29 cellular contexts compared by ENCODE assay signal in genomic region chr2:9123069-9123468, GRCh38.
"Had no signal": no experiment of that assay in that cellular context is flagged by ENCODE, and none has a peak within 500 bp of the region (broad histone marks: within the 10 kb centered on the region; RNA-seq: fewer than 3 reads in every experiment).

No MANE protein-coding gene starts in this region.

- H3K27me3 Mint-ChIP-seq: stimulated activated naive CD8-positive, alpha-beta T cell treated with anti-CD3 and anti-CD28 coated beads, Interleukin-15, Interleukin-2, amounts not matched to agents 100 ng/mL and 50 ng/mL, for 24 hours had no signal

- ATAC-seq: left colon; left lung; naive thymus-derived CD8-positive, alpha-beta T cell; pancreas; right cardiac atrium had no signal

- H3K27ac Mint-ChIP-seq: immature natural killer cell; naive thymus-derived CD8-positive, alpha-beta T cell; nephron; stimulated activated naive CD8-positive, alpha-beta T cell treated with anti-CD3 and anti-CD28 coated beads, Interleukin-15, Interleukin-2, amounts not matched to agents 100 ng/mL and 50 ng/mL, for 24 hours had no signal

- H3K4me1 ChIP-seq: left lung, lower lobe of right lung, pancreas, prostate gland, suprapubic skin, tibial artery, uterus had no signal

- FAIRE-seq: islet of Langerhans, kidney, pancreas had no signal

- H3K36me3 Mint-ChIP-seq: immature natural killer cell had no signal

- H3K4me3 ChIP-seq: left lung, lower lobe of right lung, pancreas, prostate gland, smooth muscle cell, suprapubic skin, thoracic aorta, tibial artery, uterus had no signal

- H3K4me2 ChIP-seq: smooth muscle cell had no signal

- H3K36me3 ChIP-seq: left lung, lower lobe of right lung, pancreas, prostate gland, suprapubic skin, thoracic aorta, tibial artery, uterus had no signal

- H3K9me3 Mint-ChIP-seq: immature natural killer cell had no signal

- H3K4me3 Mint-ChIP-seq: immature natural killer cell; naive thymus-derived CD8-positive, alpha-beta T cell; nephron; neural crest cell; stimulated activated naive CD8-positive, alpha-beta T cell treated with anti-CD3 and anti-CD28 coated beads, Interleukin-15, Interleukin-2, amounts not matched to agents 100 ng/mL and 50 ng/mL, for 24 hours had no signal

- H3K27ac ChIP-seq: left lung, lower lobe of right lung, pancreas, prostate gland, suprapubic skin, thoracic aorta, tibial artery, uterus had no signal

- H3K4me1 Mint-ChIP-seq: immature natural killer cell; naive thymus-derived CD8-positive, alpha-beta T cell had no signal

- DNase-seq: hypothalamus; immature natural killer cell; left colon; left lung; lower lobe of right lung; mammary epithelial cell; mesenchymal stem cell; naive thymus-derived CD8-positive, alpha-beta T cell; nucleus accumbens; pancreas; retina; right cardiac atrium; stimulated activated CD4-positive, alpha-beta T cell treated with anti-CD3 and anti-CD28 coated beads, Interleukin-12 subunit alpha, Interleukin-12 subunit beta, amount 100 ng/mL, for 4 hours; stimulated activated CD4-positive, alpha-beta T cell treated with anti-CD3 and anti-CD28 coated beads, Interleukin-15, amount 100 ng/mL, for 24 hours; stimulated activated CD4-positive, alpha-beta T cell treated with anti-CD3 and anti-CD28 coated beads, Interleukin-2, amount 100 ng/mL, for 24 hours; stimulated activated CD4-positive, alpha-beta T cell treated with anti-CD3 and anti-CD28 coated beads, Interleukin-4, amount 100 ng/mL, for 1 hour; stimulated activated naive CD4-positive, alpha-beta T cell; tibial artery; trophoblast cell; uterus had no signal

- H3K9me3 ChIP-seq: left lung, lower lobe of right lung, pancreas, prostate gland, thoracic aorta, uterus had no signal

- H3K27me3 ChIP-seq: left lung, pancreas, suprapubic skin, tibial artery, uterus had no signal
